In genomic region chr3:64945171-64945684, GRCh38 we compare ENCODE assay signal across 11 cellular contexts.
DNase-seq lines count a peak whose midpoint lies in the region; TF ChIP-seq lines count a peak whose summit lies in the region.
"Had no signal": no experiment of that assay in that cellular context is flagged by ENCODE, and none has a peak within 500 bp of the region (broad histone marks: within the 10 kb centered on the region; RNA-seq: fewer than 3 reads in every experiment).

No MANE protein-coding gene starts in this region.

- TF ChIP-seq POLR2A in esophagus squamous epithelium (IDR thresholded peaks at IDR 0.05) (no peak), tibial nerve (IDR thresholded peaks at IDR 0.05) (no peak), Peyer's patch (IDR thresholded peaks at IDR 0.05) (no peak)

- H3K4me3 ChIP-seq in esophagus squamous epithelium (no peak overlapping the region), tibial nerve (no peak overlapping the region), Peyer's patch (no peak overlapping the region)

- WGBS in esophagus squamous epithelium, 2 donors = 16 to 24% methylated on average over 4 to 6 of the region's 6 CpGs
- WGBS in tibial nerve, 2 donors = 8 to 11% methylated on average over 6 of the region's 6 CpGs

- H3K9me3 ChIP-seq in esophagus squamous epithelium (no peaks in the 10 kb centered on the region), tibial nerve (no peaks in the 10 kb centered on the region), Peyer's patch (no peaks in the 10 kb centered on the region)

- DNase-seq in DMS53 (lab: John Stamatoyannopoulos, UW) = peak; percentile 44
- DNase-seq in DMS53 treated with DMSO at 0.1 percent for 48 hours (lab: John Stamatoyannopoulos, UW; ENCODE audit: unreplicated experiment) = no peak
- no peak for DNase-seq in esophagus squamous epithelium (lab: John Stamatoyannopoulos, UW)
- DNase-seq in midbrain (lab: John Stamatoyannopoulos, UW) = peak; percentile 38
- DNase-seq in tibial nerve (ENCODE audit: low spot score in 2 of 2) = peak in 1 of 2 donors; percentile 10
- DNase-seq in Peyer's patch = no peak
- DNase-seq in 8988T = no peak
- no peak for DNase-seq in GM19240 (ENCODE audit: insufficient read length, low spot score)
- DNase-seq: activated naive CD4-positive, alpha-beta T cell treated with Interleukin-2 at 50 U/mL for 16 hours; NCI-H2171; occipital lobe had no signal

- H3K27ac ChIP-seq in esophagus squamous epithelium (peak overlapping the region in 3 of 4 donors; percentile 42 to 65 (median 62)), tibial nerve (peak overlapping the region; percentile 21 to 85 (median 54)), Peyer's patch (peak overlapping the region in 2 of 4 donors; percentile 9 to 41)

- TF ChIP-seq CTCF in esophagus squamous epithelium (IDR thresholded peaks at IDR 0.05) (no peak), tibial nerve (IDR thresholded peaks at IDR 0.05) (no peak), Peyer's patch (IDR thresholded peaks at IDR 0.05) (no peak)

- H3K36me3 ChIP-seq in esophagus squamous epithelium (no peaks in the 10 kb centered on the region), tibial nerve (no peaks in the 10 kb centered on the region), Peyer's patch (no peaks in the 10 kb centered on the region)

- H3K27me3 ChIP-seq in esophagus squamous epithelium (no peaks in the 10 kb centered on the region), tibial nerve (no peaks in the 10 kb centered on the region), Peyer's patch (no peaks in the 10 kb centered on the region)

- H3K4me1 ChIP-seq in esophagus squamous epithelium (peaks cover 0 to 41% (median 0%) of the 10 kb centered on the region in 3 donors), tibial nerve (peaks cover 0 to 27% (median 6%) of the 10 kb centered on the region in 4 donors), Peyer's patch (peaks cover 0 to 5% (median 0%) of the 10 kb centered on the region in 4 donors)

- peak; percentile 94 to 95 for TF ChIP-seq EP300 in tibial nerve (IDR thresholded peaks at IDR 0.05)

- intact Hi-C loops in esophagus squamous epithelium (cut with DNase I) = no loop called here

Comparison
In these comparisons a context has a peak if more than half of its experiments do, and no peak if none do; other contexts are left out.
1. DNase-seq: peak in DMS53 (single experiment) and midbrain (single experiment); none in DMS53 treated with DMSO at 0.1 percent for 48 hours (single experiment), esophagus squamous epithelium (single experiment), Peyer's patch (0 of 3), 8988T (single experiment) and GM19240 (single experiment).